Comparison of ENCODE assay signal across 33 cellular contexts in genomic region chr3:43685921-43686320, GRCh38. TPM values are rescaled to one million over a fixed set of nuclear protein-coding genes. Genes with fewer than 3 reads are reported as not detected.
A peak's percentile ranks its signal among the peaks of the same experiment; 100 is the strongest.
DNase-seq lines count a peak whose midpoint lies in the region; ATAC-seq, FAIRE-seq and TF ChIP-seq lines count a peak whose summit lies in the region.
"Had no signal": no experiment of that assay in that cellular context is flagged by ENCODE, and none has a peak within 500 bp of the region (broad histone marks: within the 10 kb centered on the region; RNA-seq: fewer than 3 reads in every experiment).

No MANE protein-coding gene starts in this region.

- no peak overlapping the region for H2BK5ac ChIP-seq in trophoblast cell (ENCODE audit: low read depth, low read length, poor library complexity)

- peaks cover 2% of the 10 kb centered on the region; the same call in 1 of the 2 replicates for H3K9me3 ChIP-seq in K562 (replicated peaks; ENCODE audit: control insufficient read depth, insufficient read depth, low read depth, low read length)
- peaks cover 2% of the 10 kb centered on the region for H3K9me3 ChIP-seq in trophoblast cell (ENCODE audit: insufficient read depth, low read depth, low read length)
- H3K9me3 ChIP-seq: A549; BE2C; BLaER1; BLaER1 treated with 17β-estradiol and CSF1 and Interleukin-3, amounts not matched to agents 10 nM and 100 nM; Caco-2 had no signal

- no peak overlapping the region for H3K14ac ChIP-seq in trophoblast cell (ENCODE audit: low read length)

- peak overlapping the region; percentile 69; the same call in 1 of the 2 replicates for H2AFZ ChIP-seq in K562 (ENCODE audit: low read depth, low read length)
- H2AFZ ChIP-seq in trophoblast cell (ENCODE audit: insufficient read depth, low read length, poor library complexity), result no peak overlapping the region

- H3K23ac ChIP-seq in trophoblast cell (ENCODE audit: low read length), result no peak overlapping the region

- H2BK12ac ChIP-seq in trophoblast cell (ENCODE audit: low read length), result no peak overlapping the region

- peak overlapping the region; percentile 45 for H4K91ac ChIP-seq in trophoblast cell (ENCODE audit: low read depth, low read length)

- no peak overlapping the region for H2BK120ac ChIP-seq in trophoblast cell (ENCODE audit: insufficient read depth, low read length, poor library complexity)

- no peaks in the 10 kb centered on the region for H3K27me3 ChIP-seq in K562 (ENCODE audit: control insufficient read depth in 2 of 2, insufficient read depth in 2 of 2, low read length in 2 of 2)
- H3K27me3 ChIP-seq in trophoblast cell (ENCODE audit: insufficient read depth, low read length), result no peaks in the 10 kb centered on the region
- H3K27me3 ChIP-seq: BE2C; BLaER1; BLaER1 treated with 17β-estradiol and CSF1 and Interleukin-3, amounts not matched to agents 10 nM and 100 nM had no signal

- peak overlapping the region; percentile 53; the same call in 1 of the 2 replicates for H3K4me2 ChIP-seq in K562 (ENCODE audit: insufficient read depth, low read length)
- no peak overlapping the region for H3K4me2 ChIP-seq in trophoblast cell (ENCODE audit: low read length)
- H3K4me2 ChIP-seq: A549; BLaER1; BLaER1 treated with 17β-estradiol and CSF1 and Interleukin-3, amounts not matched to agents 10 nM and 100 nM had no signal

- no peak for ATAC-seq in K562
- no peak for ATAC-seq in GM19328 (IDR thresholded peaks at IDR 0.05; ENCODE audit: unreplicated experiment)
- ATAC-seq: A549; CD8-positive, alpha-beta T cell had no signal

- no peak overlapping the region for H4K8ac ChIP-seq in trophoblast cell (ENCODE audit: low read depth, low read length)

- no peaks in the 10 kb centered on the region for H3K9me1 ChIP-seq in K562 (ENCODE audit: control insufficient read depth, insufficient read depth, low read length)

- no peak overlapping the region for H4K12ac ChIP-seq in trophoblast cell (ENCODE audit: low read depth, low read length)

- H3K18ac ChIP-seq in trophoblast cell (ENCODE audit: low read length), result no peak overlapping the region

- H3K27ac ChIP-seq in K562 (ENCODE audit: extremely low read depth, low read depth, low read length) (peak overlapping the region; percentile 91), trophoblast cell (ENCODE audit: low read depth, low read length) (no peak overlapping the region)
- H3K27ac ChIP-seq: 22Rv1; A549; BLaER1; BLaER1 treated with 17β-estradiol and CSF1 and Interleukin-3, amounts not matched to agents 10 nM and 100 nM; C4-2B had no signal

- no TSS peak for BruUV-seq in K562 (replicated peaks; lab: Mats Ljungman, UMichigan)

- no peak for TF ChIP-seq RAD21 in K562 (CRISPR knock-in tag; conservative IDR thresholded peaks at IDR 0.05 in 1 of 2, IDR thresholded peaks at IDR 0.05 in 1 of 2)

- H3K9ac ChIP-seq in K562 (ENCODE audit: insufficient read depth in 1 of 2, low read depth in 2 of 2, low read length in 2 of 2), result peak overlapping the region in 1 of 2 experiments; percentile 48; a peak in 2 of 4 replicates
- H3K9ac ChIP-seq in trophoblast cell (ENCODE audit: low read length), result no peak overlapping the region
- H3K9ac ChIP-seq: BLaER1; BLaER1 treated with 17β-estradiol and CSF1 and Interleukin-3, amounts not matched to agents 10 nM and 100 nM had no signal

- TF ChIP-seq CTCF in K562 (IDR thresholded peaks at IDR 0.05 in 2 of 3, conservative IDR thresholded peaks at IDR 0.05 in 1 of 3; ENCODE audit: insufficient read depth in 2 of 3, low read depth in 1 of 3, low read length in 3 of 3), result no peak

- POLR2A ChIA-PET in K562 (lab: Yijun Ruan, JAX), result interaction anchor here (0.6 to 2.4 kb wide), 9 partner anchors 10 to 1086 kb away, joined by 3 to 8 read pairs (median 3); no protein-coding TSS in a partner anchor

- H4K20me1 ChIP-seq in K562 (replicated peaks; ENCODE audit: control insufficient read depth, insufficient read depth, low read length), result no peaks in the 10 kb centered on the region
- H4K20me1 ChIP-seq: BLaER1; BLaER1 treated with 17β-estradiol and CSF1 and Interleukin-3, amounts not matched to agents 10 nM and 100 nM had no signal

- in situ Hi-C loops in K562 (cut with MboI), result no loop called here

- DNase-seq in ELF-1 (ENCODE audit: low read depth, low spot score) (peak; percentile 25), K562 (ENCODE audit: extremely low read depth in 1 of 4, low spot score in 3 of 4) (no peak), trophoblast cell (peak in 1 of 2 donors; percentile 53), NOMO-1 treated with dmso at 0.1 percent for 144 hours (lab: John Stamatoyannopoulos, UW; ENCODE audit: unreplicated experiment) (no peak), HTR-8/SVneo (ENCODE audit: insufficient read length, low spot score) (no peak)
- DNase-seq: 8988T; ACHN; AML-193; BE2C; C1 segment of cervical spinal cord; Caco-2; Calu3; CD4-positive, alpha-beta memory T cell; CD4-positive, alpha-beta T cell; CD4-positive, CD25-positive, alpha-beta regulatory T cell; CD8-positive, alpha-beta memory T cell; CD8-positive, alpha-beta T cell; COR-L47; DMS 273 treated with DMSO at 0.1 percent for 48 hours; DMS153; DMS53; DMS79; DMS79 treated with DMSO at 0.1 percent for 48 hours; DND-41; EL had no signal

- H2AK5ac ChIP-seq in trophoblast cell (ENCODE audit: low read length), result no peak overlapping the region

- WGBS in K562 (ENCODE audit: insufficient coverage, low coverage, missing lambda C conversion rate), result 77% methylated on average over 4 of the region's 4 CpGs
- WGBS in trophoblast cell (ENCODE audit: extremely low coverage, insufficient coverage, insufficient read length), result 100% methylated on average over 1 of the region's 4 CpGs

- no peak for TF ChIP-seq EP300 in K562 (IDR thresholded peaks at IDR 0.05; ENCODE audit: low read length)

- H3K36me3 ChIP-seq in K562 (ENCODE audit: control insufficient read depth, insufficient read depth, low read length) (peaks cover 5% of the 10 kb centered on the region; the same call in 2 of the 3 replicates), trophoblast cell (ENCODE audit: control insufficient read depth in 1 of 2, insufficient read depth in 2 of 2, low read length in 2 of 2) (no peaks in the 10 kb centered on the region)
- H3K36me3 ChIP-seq: BE2C; BLaER1; BLaER1 treated with 17β-estradiol and CSF1 and Interleukin-3, amounts not matched to agents 10 nM and 100 nM had no signal

- H3K4ac ChIP-seq in trophoblast cell (ENCODE audit: low read depth, low read length), result no peak overlapping the region

- intact Hi-C loops in K562 (cut with micrococcal nuclease), result loop anchor here (1.0 to 2.0 kb wide), 2 partner anchors 8 to 15 kb away; no protein-coding TSS in a partner anchor

- H3K79me2 ChIP-seq in K562 (ENCODE audit: control insufficient read depth, insufficient read depth, low read length) (peaks cover 38% of the 10 kb centered on the region), trophoblast cell (ENCODE audit: control insufficient read depth, insufficient read depth, low read length, poor library complexity) (peaks cover 1% of the 10 kb centered on the region)

- no peak for FAIRE-seq in K562 (lab: Jason Lieb, UNC)
- FAIRE-seq in HTR-8/SVneo (lab: Jason Lieb, UNC), result no peak
- FAIRE-seq: A204.1, A549, D721Med had no signal

- CTCF ChIA-PET in K562 (lab: Yijun Ruan, JAX; ENCODE audit: low intra/inter-chr PET ratio), result no interaction called here

- TF ChIP-seq POLR2A in K562 (conservative IDR thresholded peaks at IDR 0.05), result no peak

- H3K79me1 ChIP-seq in trophoblast cell (ENCODE audit: low read length), result peaks cover 6% of the 10 kb centered on the region

- H3K4me3 ChIP-seq in K562 (no peak overlapping the region), trophoblast cell (ENCODE audit: low read depth, low read length) (no peak overlapping the region)
- H3K4me3 ChIP-seq: A549; BLaER1; BLaER1 treated with 17β-estradiol and CSF1 and Interleukin-3, amounts not matched to agents 10 nM and 100 nM had no signal

- peaks cover 35 to 40% of the 10 kb centered on the region in 2 experiments for H3K4me1 ChIP-seq in K562 (replicated peaks in 1 of 2; ENCODE audit: control insufficient read depth in 2 of 2, insufficient read depth in 2 of 2, low read length in 2 of 2)
- H3K4me1 ChIP-seq in trophoblast cell (ENCODE audit: control insufficient read depth in 1 of 2, insufficient read depth in 2 of 2, low read length in 2 of 2), result peaks cover 0 to 6% of the 10 kb centered on the region in 2 experiments
- H3K4me1 ChIP-seq: A549, BE2C had no signal

TF ChIP-seq in K562, 482 proteins besides CTCF, POLR2A, EP300 and RAD21 (continues in another document):
- TF ChIP-seq ELF4 (CRISPR knock-in tag; IDR thresholded peaks at IDR 0.05) (0 out of 2 replicates have a peak, but pooled peaks have one; percentile 12), ZKSCAN8 (CRISPR knock-in tag; IDR thresholded peaks at IDR 0.05) (peak; percentile 15; the same call in 1 of the 2 replicates)

RNA-seq across cellular contexts. Expression of gene ABHD5, which starts 4.8 kb away (rescaled TPM):
- 63.4 and 187 TPM in 2 replicates for total RNA-seq in K562 (2011; cell fraction: chromatin; rRNA removed; ENCODE audit: low replicate concordance)
- total RNA-seq in K562 (2011; cell fraction: nucleolus; rRNA removed), result 28.0 and 52.1 TPM in 2 replicates
- 79.9 and 117 TPM in 2 replicates for total RNA-seq in K562 (2011; cell fraction: nucleoplasm; rRNA removed)
- 27.8 and 33.4 TPM in 2 replicates for total RNA-seq in K562 (2014; rRNA removed)
- 58.9 and 61.4 TPM in 2 replicates for total RNA-seq in K562 (2014; rRNA removed; fragmentation: Illumina TruSeq; extraction: Trizol)
- total RNA-seq in K562 (2015; rRNA removed; fragmentation: Illumina TruSeq; extraction: Trizol), result 49.1 and 50.4 TPM in 2 replicates
- 39.9 and 40.7 TPM in 2 replicates for total RNA-seq in K562 (2021)
- 53.9 and 58.8 TPM in 2 replicates for polyA plus RNA-seq in K562 (2011; rRNA removed)
- polyA plus RNA-seq in K562 (2011; cell fraction: cytosol; rRNA removed), result 23.6 and 36.2 TPM in 2 replicates
- 34.3 and 51.7 TPM in 2 replicates for polyA plus RNA-seq in K562 (2011; cell fraction: nucleus; rRNA removed)
- 33.9 and 40.6 TPM in 2 replicates for polyA plus RNA-seq in K562 (2012)
- 55.0 and 61.7 TPM in 2 replicates for polyA plus RNA-seq in K562 (2014; fragmentation: Illumina TruSeq; extraction: Trizol)
- polyA plus RNA-seq in K562 (2014; fragmentation: Nextera tagmentation; extraction: Ambion mirVana), result 10 to 100 TPM; 31.9 to 35.0 TPM
- 37.5 and 38.1 TPM in 2 replicates for polyA plus RNA-seq in K562 (2014; rRNA removed)
- 62.2 and 80.3 TPM in 2 replicates for polyA minus RNA-seq in K562 (2011; rRNA and poly(A)+ RNA removed)
- 18.8 and 25.4 TPM in 2 replicates for polyA minus RNA-seq in K562 (2011; cell fraction: cytosol; rRNA and poly(A)+ RNA removed)
- 36.4 and 64.4 TPM in 2 replicates for polyA minus RNA-seq in K562 (2011; cell fraction: nucleus; rRNA and poly(A)+ RNA removed)
- polyA plus RNA-seq in trophoblast cell (2013), result 51.1 and 58.1 TPM in 2 replicates
